In the genomic region with DNA sequence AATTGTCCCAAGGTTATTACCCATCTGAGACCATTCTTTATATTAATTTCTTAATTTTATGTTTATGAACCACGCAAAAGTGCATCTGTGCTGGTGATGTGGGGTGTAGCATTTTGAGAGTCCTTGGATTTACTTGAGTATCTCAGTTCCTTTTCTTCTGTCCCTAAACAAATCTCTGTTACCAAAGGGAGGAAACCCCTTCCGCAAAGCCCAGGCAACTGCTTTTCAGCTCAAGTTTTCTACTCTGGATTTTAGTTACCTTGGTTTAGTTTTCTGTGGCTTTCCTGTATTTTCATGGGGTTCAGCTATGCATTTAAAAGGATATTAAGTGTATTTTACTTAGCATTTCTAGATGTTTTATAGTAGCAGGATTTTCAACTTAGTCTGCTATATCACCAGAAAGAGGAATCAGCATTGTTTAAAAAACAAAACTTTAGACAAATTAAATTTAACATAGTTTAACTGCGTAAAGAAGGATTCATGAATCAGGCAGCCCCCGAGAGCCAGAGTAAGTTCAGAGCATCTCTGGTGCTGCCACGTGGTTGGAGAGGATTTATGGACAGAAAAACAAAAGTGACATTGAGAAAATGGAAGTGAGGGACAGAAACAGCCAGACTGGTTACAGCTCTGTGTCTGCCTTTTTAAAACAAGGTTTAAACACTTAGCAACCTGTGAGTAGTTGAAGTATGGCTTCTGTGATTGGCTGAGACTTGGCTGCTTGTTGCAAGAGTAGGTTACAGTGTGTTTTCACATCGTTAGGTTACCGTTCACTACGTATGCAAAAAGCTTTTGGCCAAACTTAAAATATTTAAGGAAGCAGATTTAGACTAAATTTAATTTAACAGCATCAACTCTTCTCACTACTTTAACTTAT, we compare ENCODE assay signal across 8 cellular contexts. TPM values are rescaled to one million over a fixed set of nuclear protein-coding genes. Genes with fewer than 3 reads are reported as not detected.
DNase-seq lines count a peak whose midpoint lies in the region; ATAC-seq and TF ChIP-seq lines count a peak whose summit lies in the region.

No MANE protein-coding gene starts in this region.

- ATAC-seq in GM19023 (IDR thresholded peaks at IDR 0.05; ENCODE audit: unreplicated experiment) (peak; percentile 57), HG03103 (IDR thresholded peaks at IDR 0.05; ENCODE audit: low read depth, unreplicated experiment) (peak; percentile 58)

- peak overlapping the region; percentile 63 for H3K4me2 ChIP-seq in OCI-LY3 (ENCODE audit: low read length)
- H3K4me2 ChIP-seq in fibroblast of lung (ENCODE audit: extremely low read depth, insufficient read depth, low read length): no peak overlapping the region

- intact Hi-C loops in Calu3 (cut with micrococcal nuclease; ENCODE audit: unreplicated experiment): no loop called here

- peaks cover 4% of the 10 kb centered on the region; the same call in 1 of the 2 replicates for H3K9me3 ChIP-seq in OCI-LY3 (ENCODE audit: insufficient read depth, low read length)
- H3K9me3 ChIP-seq in fibroblast of lung (ENCODE audit: control insufficient read depth, insufficient read depth, low read depth, low read length): no peaks in the 10 kb centered on the region

- H3K27ac ChIP-seq in OCI-LY3 (ENCODE audit: low read length): peak overlapping the region; percentile 66
- H3K27ac ChIP-seq in fibroblast of lung (ENCODE audit: insufficient read depth, low read length): no peak overlapping the region

- H3K4me1 Mint-ChIP-seq in Calu3 (ENCODE audit: low read depth, unreplicated experiment) (peaks cover 8% of the 10 kb centered on the region), glutamatergic neuron (ENCODE audit: low read depth, unreplicated experiment) (peaks cover 2% of the 10 kb centered on the region)

- H4K20me1 ChIP-seq in OCI-LY3 (ENCODE audit: insufficient read depth, low read length): no peaks in the 10 kb centered on the region
- no peaks in the 10 kb centered on the region for H4K20me1 ChIP-seq in fibroblast of lung (ENCODE audit: control insufficient read depth, extremely low read depth, insufficient read depth, low read length)

- H2AFZ ChIP-seq in OCI-LY3 (ENCODE audit: low read depth, low read length) (0 out of 2 replicates have a peak overlapping the region, but pooled peaks have one; percentile 19), fibroblast of lung (ENCODE audit: low read length) (peak overlapping the region; percentile 19)

- no peak for TF ChIP-seq CTCF in Calu3 (IDR thresholded peaks at IDR 0.05; ENCODE audit: unreplicated experiment)
- TF ChIP-seq CTCF in OCI-LY3 (IDR thresholded peaks at IDR 0.05; ENCODE audit: low read depth, low read length): no peak
- TF ChIP-seq CTCF in fibroblast of lung (conservative IDR thresholded peaks at IDR 0.05 in 1 of 2, IDR thresholded peaks at IDR 0.05 in 1 of 2; ENCODE audit: low read depth in 1 of 2, low read length in 2 of 2): no peak
- TF ChIP-seq CTCF in glutamatergic neuron (IDR thresholded peaks at IDR 0.05; ENCODE audit: partially characterized antibody, unreplicated experiment): no peak

- no peaks in the 10 kb centered on the region for H3K79me2 ChIP-seq in OCI-LY3 (ENCODE audit: low read length)
- H3K79me2 ChIP-seq in fibroblast of lung (ENCODE audit: control insufficient read depth, insufficient read depth, low read length): no peaks in the 10 kb centered on the region

- H3K9me3 Mint-ChIP-seq in Calu3 (ENCODE audit: low read depth, unreplicated experiment) (no peaks in the 10 kb centered on the region), glutamatergic neuron (ENCODE audit: unreplicated experiment) (no peaks in the 10 kb centered on the region)

- DNase-seq in Calu3 (no peak), fibroblast of lung (ENCODE audit: low read depth in 2 of 2) (peak; percentile 69 to 70), cerebellum (ENCODE audit: low spot score) (no peak), glutamatergic neuron (no peak), D341Med (ENCODE audit: low spot score) (no peak)

- H3K27me3 Mint-ChIP-seq in Calu3 (ENCODE audit: unreplicated experiment) (no peaks in the 10 kb centered on the region), glutamatergic neuron (ENCODE audit: unreplicated experiment) (no peaks in the 10 kb centered on the region)

- peaks cover 12% of the 10 kb centered on the region for H3K36me3 ChIP-seq in OCI-LY3 (replicated peaks; ENCODE audit: low read depth, low read length)
- H3K36me3 ChIP-seq in fibroblast of lung (ENCODE audit: control insufficient read depth, insufficient read depth, low read length): no peaks in the 10 kb centered on the region

- H3K36me3 Mint-ChIP-seq in Calu3 (ENCODE audit: insufficient read depth, unreplicated experiment): no peaks in the 10 kb centered on the region
- no peaks in the 10 kb centered on the region for H3K36me3 Mint-ChIP-seq in glutamatergic neuron (ENCODE audit: unreplicated experiment)

- peaks cover 18% of the 10 kb centered on the region for H3K27me3 ChIP-seq in OCI-LY3 (ENCODE audit: low read depth, low read length)
- H3K27me3 ChIP-seq in fibroblast of lung (ENCODE audit: control insufficient read depth, insufficient read depth, low read length): no peaks in the 10 kb centered on the region

- H3K9ac ChIP-seq in OCI-LY3 (ENCODE audit: low read length) (peak overlapping the region; percentile 25), fibroblast of lung (ENCODE audit: insufficient read depth, low read length) (no peak overlapping the region)

- BruUV-seq in Calu3 (replicated peaks; lab: Mats Ljungman, UMichigan): no TSS peak

- H3K4me1 ChIP-seq in OCI-LY3 (ENCODE audit: low read length) (peaks cover 66% of the 10 kb centered on the region), fibroblast of lung (ENCODE audit: control insufficient read depth, extremely low read depth, insufficient read depth, low read length) (no peaks in the 10 kb centered on the region)

- H3K27ac Mint-ChIP-seq in Calu3 (ENCODE audit: unreplicated experiment) (peak overlapping the region; percentile 45), glutamatergic neuron (ENCODE audit: unreplicated experiment) (no peak overlapping the region)

- CTCF ChIA-PET in Calu3 (lab: Charles Lee): interaction anchor here (0.6 to 1.6 kb wide), 2 partner anchors 10 to 182 kb away, joined by 3 to 7 read pairs; partner anchors contain the start of gene ADM

- H3K4me3 Mint-ChIP-seq in Calu3 (ENCODE audit: low read depth, unreplicated experiment) (no peak overlapping the region), glutamatergic neuron (ENCODE audit: unreplicated experiment) (no peak overlapping the region)

- H3K4me3 ChIP-seq in OCI-LY3 (ENCODE audit: low read length): peak overlapping the region; percentile 62
- H3K4me3 ChIP-seq in fibroblast of lung (replicated peaks in 1 of 4; ENCODE audit: control extremely low read depth in 1 of 4, insufficient read depth in 1 of 4, low read depth in 3 of 4, low read length in 4 of 4): no peak overlapping the region

RNA-seq across cellular contexts. Expression of gene ADM, which starts 9.6 kb away (rescaled TPM):
- total RNA-seq in Calu3 (2022) (2.0 and 4.6 TPM in 2 replicates), fibroblast of lung (490 and 1,010 TPM in 2 replicates), cerebellum (6.1 TPM), glutamatergic neuron (ENCODE audit: unreplicated experiment) (0.22 TPM)
- 546 and 989 TPM in 2 replicates for polyA plus RNA-seq in fibroblast of lung
- polyA plus RNA-seq in fibroblast of lung (2012): 567 and 1,325 TPM in 2 replicates
- polyA minus RNA-seq in fibroblast of lung (ENCODE audit: low replicate concordance): 475 and 934 TPM in 2 replicates

RNA-seq across cellular contexts. Expression of gene SBF2, which starts 20.4 kb away (rescaled TPM):
- total RNA-seq in Calu3 (2022) (36.1 and 39.0 TPM in 2 replicates), fibroblast of lung (67.3 and 95.9 TPM in 2 replicates), cerebellum (129 TPM), glutamatergic neuron (ENCODE audit: unreplicated experiment) (30.7 TPM)
- 45.7 and 69.4 TPM in 2 replicates for polyA plus RNA-seq in fibroblast of lung
- polyA plus RNA-seq in fibroblast of lung (2012): 21.6 and 37.0 TPM in 2 replicates
- 40.0 and 60.2 TPM in 2 replicates for polyA minus RNA-seq in fibroblast of lung (ENCODE audit: low replicate concordance)

Comparison
In these comparisons a context has a peak if more than half of its experiments do, and no peak if none do; other contexts are left out.
1. DNase-seq: peak in fibroblast of lung (2 of 2); none in Calu3 (single experiment), cerebellum (single experiment), glutamatergic neuron (single experiment) and D341Med (single experiment).
2. RNA of gene ADM, which starts 9.6 kb away (total RNA-seq): 490 to 1,010 TPM in fibroblast of lung; 6.1 TPM in cerebellum (single experiment), 2.0 to 4.6 TPM in Calu3 and 0.22 TPM in glutamatergic neuron (single experiment); every median in the first group is over 10 times any median in the second.